Comparison of ENCODE assay signal across 9 cellular contexts in the genomic region with DNA sequence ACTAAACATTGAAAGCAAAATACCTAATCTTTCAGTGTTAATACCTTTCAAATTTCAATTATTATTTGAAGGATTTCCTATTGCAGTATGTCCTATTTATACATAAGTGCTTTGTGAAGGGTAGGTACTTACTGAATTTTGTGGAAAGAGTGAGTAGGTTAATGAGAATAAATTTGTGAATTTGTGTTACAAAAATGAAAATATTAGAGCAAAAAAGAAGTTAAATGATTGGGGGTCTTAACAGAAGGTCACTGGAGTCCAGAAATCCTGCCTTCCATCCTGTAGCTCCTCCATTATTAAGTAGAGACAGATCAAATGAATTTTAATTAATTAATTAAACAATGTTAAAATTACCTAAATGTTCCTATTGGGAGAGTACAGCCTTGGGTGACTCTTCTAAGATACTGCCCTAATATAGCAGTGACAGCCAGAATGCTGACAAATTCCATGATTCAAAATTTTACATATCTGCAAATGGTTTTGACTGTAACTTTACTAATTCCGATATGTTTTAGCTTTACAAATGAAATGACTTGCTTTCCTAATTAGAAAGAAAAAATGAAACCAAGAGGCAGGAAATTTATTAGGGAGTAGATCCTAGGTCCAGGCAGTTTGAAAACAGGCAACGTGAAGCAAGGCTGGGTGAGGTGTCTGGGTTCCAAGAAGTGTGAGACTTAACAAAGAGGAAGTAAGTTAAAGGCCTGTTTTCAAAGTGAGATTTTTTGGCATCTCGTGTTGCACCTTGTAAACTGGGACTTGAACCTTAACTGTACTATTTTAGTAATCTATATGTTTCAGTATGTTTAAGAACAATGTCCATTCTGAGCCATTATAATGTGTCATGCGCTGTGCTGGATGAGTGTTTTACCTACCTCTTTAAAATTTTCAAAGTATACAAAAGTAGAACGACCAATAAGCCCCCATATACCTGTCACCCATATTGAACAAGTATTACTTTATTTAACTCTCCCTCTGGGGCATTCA.
DNase-seq lines count a peak whose midpoint lies in the region; ATAC-seq and TF ChIP-seq lines count a peak whose summit lies in the region.
"Had no signal": no experiment of that assay in that cellular context is flagged by ENCODE, and none has a peak within 500 bp of the region (broad histone marks: within the 10 kb centered on the region; RNA-seq: fewer than 3 reads in every experiment).

No MANE protein-coding gene starts in this region.

- peak; percentile 33 for ATAC-seq in GM21786 (IDR thresholded peaks at IDR 0.05; ENCODE audit: unreplicated experiment)
- no peak for ATAC-seq in GM18907 (IDR thresholded peaks at IDR 0.05; ENCODE audit: unreplicated experiment)

- peaks cover 15% of the 10 kb centered on the region for H3K4me1 ChIP-seq in muscle layer of colon (ENCODE audit: insufficient read depth, low read length)
- H3K4me1 ChIP-seq: prostate gland had no signal

- DNase-seq in GM13977 (ENCODE audit: low spot score) (peak; percentile 42), SIG-M5 (lab: John Stamatoyannopoulos, UW) (peak; percentile 25), hypothalamus (lab: John Stamatoyannopoulos, UW) (no peak), hippocampal formation (lab: John Stamatoyannopoulos, UW) (no peak), COR-L47 (lab: John Stamatoyannopoulos, UW) (no peak)

- in situ Hi-C loops in GM13977 (cut with MboI; ENCODE audit: low pct_unique_long_range_greater_than_20kb, low sequenced_read_pairs, unreplicated experiment): no loop called here

- no peaks in the 10 kb centered on the region for H3K27me3 ChIP-seq in muscle layer of colon (ENCODE audit: control insufficient read depth in 1 of 2, insufficient read depth in 2 of 2, low read length in 2 of 2)

- H3K4me3 ChIP-seq in muscle layer of colon (ENCODE audit: low read depth in 1 of 2, low read length in 2 of 2): no peak overlapping the region

- no peaks in the 10 kb centered on the region for H3K9me3 ChIP-seq in muscle layer of colon (ENCODE audit: low read length)
- H3K9me3 ChIP-seq: prostate gland had no signal

- H3K9ac ChIP-seq in muscle layer of colon (ENCODE audit: low read length): no peak overlapping the region

- TF ChIP-seq CTCF in GM13977 (IDR thresholded peaks at IDR 0.05; ENCODE audit: extremely low read depth, insufficient read depth, missing control alignments): no peak

- no peaks in the 10 kb centered on the region for H3K36me3 ChIP-seq in muscle layer of colon (ENCODE audit: insufficient read depth, low read length)
- H3K36me3 ChIP-seq: prostate gland had no signal

- peak overlapping the region; percentile 15 for H3K27ac ChIP-seq in muscle layer of colon (ENCODE audit: low read depth, low read length)
- H3K27ac ChIP-seq: prostate gland had no signal

Comparison
In these comparisons a context has a peak if more than half of its experiments do, and no peak if none do; other contexts are left out.
1. DNase-seq: peak in GM13977 (single experiment) and SIG-M5 (single experiment); none in hypothalamus (0 of 51), hippocampal formation (0 of 2) and COR-L47 (single experiment).